21 cellular contexts compared by ENCODE assay signal in the genomic region with DNA sequence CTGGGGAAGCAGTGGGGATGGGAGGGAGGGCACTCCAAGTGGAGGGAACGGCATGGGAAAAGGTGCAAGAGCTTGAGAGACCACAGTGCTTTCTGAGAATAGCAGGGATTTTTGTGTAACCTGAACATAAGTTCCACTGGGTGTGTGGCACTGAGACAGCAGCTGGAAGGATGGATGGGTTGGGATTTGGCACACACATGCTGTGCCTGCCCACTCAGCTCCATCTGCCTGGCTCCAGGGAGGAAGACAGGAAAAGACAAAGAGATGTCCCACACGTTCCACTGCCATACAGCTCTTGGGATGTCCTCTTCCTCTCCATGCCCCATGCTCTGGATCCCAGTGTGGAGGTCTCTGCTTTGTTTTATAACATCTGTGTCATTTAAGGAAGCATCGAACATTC.
A peak's percentile ranks its signal among the peaks of the same experiment; 100 is the strongest.
DNase-seq lines count a peak whose midpoint lies in the region; TF ChIP-seq lines count a peak whose summit lies in the region.
"Had no signal": no experiment of that assay in that cellular context is flagged by ENCODE, and none has a peak within 500 bp of the region (broad histone marks: within the 10 kb centered on the region; RNA-seq: fewer than 3 reads in every experiment).

No MANE protein-coding gene starts in this region.

- intact Hi-C loops in dorsolateral prefrontal cortex (cut with DNase I) (loop anchor here in 1 of 2 donors (10.0 kb wide), 1 partner anchor 190 kb away; no protein-coding TSS in a partner anchor), posterior vena cava (cut with DNase I) (loop anchor here in 1 of 2 donors (10.0 kb wide), 1 partner anchor 430 kb away; no protein-coding TSS in a partner anchor)

- no peak overlapping the region for H3K4me3 ChIP-seq in dorsolateral prefrontal cortex
- H3K4me3 ChIP-seq: GM23338, K562 had no signal

- DNase-seq in NCI-H1694 (lab: John Stamatoyannopoulos, UW) (peak; percentile 27), NCI-H1694 treated with DMSO at 0.1 percent for 48 hours (lab: John Stamatoyannopoulos, UW) (no peak), Ammon's horn (ENCODE audit: low spot score) (peak; percentile 66), dorsolateral prefrontal cortex (peak in 8 of 10 donors; percentile 17 to 77 (median 62)), posterior vena cava (ENCODE audit: low spot score) (peak; percentile 16), foreskin melanocyte (no peak), NCI-H526 treated with DMSO at 0.1 percent for 48 hours (lab: John Stamatoyannopoulos, UW) (no peak)
- no peak for DNase-seq in activated CD4-positive, alpha-beta T cell treated with anti-CD3 and anti-CD28 coated beads, Interleukin-2, amount 50 U/mL, for 48 hours
- DNase-seq: 8988T, ACHN, DMS53, H9, Kasumi-1, NCI-H1092 treated with DMSO at 0.1 percent for 48 hours, NCI-H146, NCI-H2029 treated with DMSO at 0.1 percent for 48 hours, NCI-H526, SHP77 had no signal

- peaks cover 0 to 4% (median 0%) of the 10 kb centered on the region in 45 donors for H3K27me3 ChIP-seq in dorsolateral prefrontal cortex

- TF ChIP-seq CTCF in dorsolateral prefrontal cortex (IDR thresholded peaks at IDR 0.05 in 54 of 56, conservative IDR thresholded peaks at IDR 0.05 in 2 of 56; ENCODE audit: low read depth in 1 of 56, partially characterized antibody in 56 of 56), result no peak

- peak overlapping the region in 6 of 59 donors; percentile 6 to 64 (median 33) for H3K27ac ChIP-seq in dorsolateral prefrontal cortex
- H3K27ac ChIP-seq: RWPE1 had no signal

Comparison
In these comparisons a context has a peak if more than half of its experiments do, and no peak if none do; other contexts are left out.
1. DNase-seq: peak in NCI-H1694 (single experiment), Ammon's horn (single experiment), dorsolateral prefrontal cortex (8 of 10) and posterior vena cava (single experiment); none in NCI-H1694 treated with DMSO at 0.1 percent for 48 hours (single experiment), foreskin melanocyte (single experiment), activated CD4-positive, alpha-beta T cell treated with anti-CD3 and anti-CD28 coated beads, Interleukin-2, amount 50 U/mL, for 48 hours (0 of 2) and NCI-H526 treated with DMSO at 0.1 percent for 48 hours (single experiment).